12 cellular contexts compared by ENCODE assay signal in genomic region chr2:219246559-219246958, GRCh38. TPM values are rescaled to one million over a fixed set of nuclear protein-coding genes. Genes with fewer than 3 reads are reported as not detected.
DNase-seq lines count a peak whose midpoint lies in the region; ATAC-seq, FAIRE-seq and TF ChIP-seq lines count a peak whose summit lies in the region.
"Had no signal": no experiment of that assay in that cellular context is flagged by ENCODE, and none has a peak within 500 bp of the region (broad histone marks: within the 10 kb centered on the region; RNA-seq: fewer than 3 reads in every experiment).

No MANE protein-coding gene starts in this region.

- H3K36me3 Mint-ChIP-seq in brain (no peaks in the 10 kb centered on the region), natural killer cell (no peaks in the 10 kb centered on the region)

- FAIRE-seq in H54 (lab: Jason Lieb, UNC): no peak

- H4K20me1 ChIP-seq in KMS-11 (ENCODE audit: insufficient read depth): no peaks in the 10 kb centered on the region

- H4K5ac ChIP-seq in mesendoderm (ENCODE audit: low read length): no peak overlapping the region

- H3K4me3 ChIP-seq in AG04449 (ENCODE audit: low read depth, low read length): peak overlapping the region; percentile 6; the same call in 1 of the 2 replicates
- no peak overlapping the region for H3K4me3 ChIP-seq in KMS-11 (IDR thresholded peaks at IDR 0.05; ENCODE audit: insufficient read depth, low read depth, low read length)
- no peak overlapping the region for H3K4me3 ChIP-seq in BE2C (ENCODE audit: low read depth, low read length)
- H3K4me3 ChIP-seq in mesendoderm (ENCODE audit: low read length): no peak overlapping the region

- H3K27ac Mint-ChIP-seq in brain (peak overlapping the region in 3 of 5 experiments; percentile 70 to 94 (median 74)), natural killer cell (peak overlapping the region; percentile 86 to 98)

- no peak for DNase-seq in AG04449 (ENCODE audit: low read depth, low spot score)
- no peak for DNase-seq in natural killer cell
- no peak for DNase-seq in BE2C
- DNase-seq in mesendoderm: no peak
- DNase-seq in H54 (ENCODE audit: insufficient read length, low spot score): no peak
- DNase-seq: activated CD4-positive, CD25-positive, alpha-beta regulatory T cell treated with anti-CD3 and anti-CD28 coated beads, Interleukin-2, amount 50 U/mL, for 72 hours; hypothalamus had no signal

- H3K23ac ChIP-seq in mesendoderm (ENCODE audit: low read length): no peak overlapping the region

- H3K36me3 ChIP-seq in KMS-11 (ENCODE audit: insufficient read depth) (no peaks in the 10 kb centered on the region), BE2C (no peaks in the 10 kb centered on the region), mesendoderm (ENCODE audit: control insufficient read depth, insufficient read depth, low read length) (no peaks in the 10 kb centered on the region)

- peaks cover 19% of the 10 kb centered on the region for H3K27me3 Mint-ChIP-seq in brain
- H3K27me3 Mint-ChIP-seq in natural killer cell (ENCODE audit: low read depth in 2 of 2): no peaks in the 10 kb centered on the region

- peaks cover 7% of the 10 kb centered on the region for H3K79me1 ChIP-seq in mesendoderm (ENCODE audit: low read length)

- no peak overlapping the region for H2AFZ ChIP-seq in KMS-11 (ENCODE audit: low read depth)

- TF ChIP-seq POLR2A in H54 (IDR thresholded peaks at IDR 0.05; ENCODE audit: low read depth, low read length): no peak

- no peaks in the 10 kb centered on the region; the same call in 1 of the 2 replicates for H3K79me2 ChIP-seq in KMS-11 (ENCODE audit: insufficient read depth, low read depth)
- no peaks in the 10 kb centered on the region for H3K79me2 ChIP-seq in mesendoderm (ENCODE audit: control insufficient read depth, insufficient read depth, low read length)

- H4K8ac ChIP-seq in mesendoderm (ENCODE audit: low read depth, low read length): no peak overlapping the region

- no peak overlapping the region for H2BK5ac ChIP-seq in mesendoderm (ENCODE audit: low read length)

- H3K9ac ChIP-seq in KMS-11 (no peak overlapping the region), mesendoderm (ENCODE audit: low read length) (no peak overlapping the region)

- CTCF ChIA-PET in AG04449 (lab: Yijun Ruan, JAX): interaction anchor here (1.2 to 2.6 kb wide), 3 partner anchors 16 to 48 kb away, joined by 5 to 35 read pairs (median 19); partner anchors contain the start of gene ANKZF1

- no peak overlapping the region for H3K4ac ChIP-seq in mesendoderm (ENCODE audit: low read depth, low read length)

- TF ChIP-seq CTCF in AG04449 (IDR thresholded peaks at IDR 0.05; ENCODE audit: insufficient read depth, low read length, missing control alignments) (no peak), KMS-11 (conservative IDR thresholded peaks at IDR 0.05; ENCODE audit: low read depth, low read length) (no peak), brain (conservative IDR thresholded peaks at IDR 0.05) (no peak), natural killer cell (IDR thresholded peaks at IDR 0.05) (no peak), BE2C (IDR thresholded peaks at IDR 0.05; ENCODE audit: low read depth, low read length) (no peak)

- H3K4me1 ChIP-seq in KMS-11 (ENCODE audit: low read depth, poor library complexity, severe bottlenecking) (peaks cover 29% of the 10 kb centered on the region), BE2C (peaks cover 15% of the 10 kb centered on the region), mesendoderm (ENCODE audit: control insufficient read depth, low read depth, low read length) (peaks cover 2% of the 10 kb centered on the region)

- no peaks in the 10 kb centered on the region for H3K9me3 ChIP-seq in BE2C

- POLR2A ChIA-PET in AG04449 (lab: Yijun Ruan, JAX): no interaction called here

- H2BK15ac ChIP-seq in mesendoderm (replicated peaks; ENCODE audit: low read depth): no peak overlapping the region

- intact Hi-C loops in natural killer cell (cut with micrococcal nuclease): no loop called here

- H3K27me3 ChIP-seq in KMS-11 (ENCODE audit: insufficient read depth, low read depth) (no peaks in the 10 kb centered on the region), BE2C (no peaks in the 10 kb centered on the region), mesendoderm (ENCODE audit: insufficient read depth, low read length, poor library complexity) (no peaks in the 10 kb centered on the region)

- no CpG with 5 or more reads among the region's 10 CpGs for WGBS in mesendoderm (ENCODE audit: extremely low coverage, insufficient coverage, low lambda C conversion rate)

- no peaks in the 10 kb centered on the region for H3K9me3 Mint-ChIP-seq in brain
- H3K9me3 Mint-ChIP-seq in natural killer cell: no peaks in the 10 kb centered on the region

- H3K27ac ChIP-seq in KMS-11 (no peak overlapping the region), mesendoderm (ENCODE audit: low read depth, low read length) (no peak overlapping the region)

- H3K18ac ChIP-seq in mesendoderm (ENCODE audit: low read length): no peak overlapping the region

- no peak overlapping the region for H2BK120ac ChIP-seq in mesendoderm (ENCODE audit: low read depth, low read length)

- no peak overlapping the region for H3K56ac ChIP-seq in mesendoderm (ENCODE audit: low read length)

- peak overlapping the region; percentile 81; the same call in 1 of the 2 replicates for H3K4me2 ChIP-seq in KMS-11
- no peak overlapping the region for H3K4me2 ChIP-seq in mesendoderm (ENCODE audit: low read length)

- H3K4me1 Mint-ChIP-seq in brain (peaks cover 55% of the 10 kb centered on the region), natural killer cell (peaks cover 54 to 69% of the 10 kb centered on the region in 2 donors)

- H3K4me3 Mint-ChIP-seq in brain (peak overlapping the region; percentile 94 to 97 (median 95)), natural killer cell (peak overlapping the region; percentile 94)

- ATAC-seq in natural killer cell (no peak), GM21526 (IDR thresholded peaks at IDR 0.05; ENCODE audit: low FRiP score, unreplicated experiment) (no peak)

- H2AK5ac ChIP-seq in mesendoderm (ENCODE audit: low read length): no peak overlapping the region

RNA-seq across cellular contexts. Expression of gene STK16, which starts 1.3 kb away (rescaled TPM):
- 41.2 TPM for polyA plus RNA-seq in brain (ENCODE audit: insufficient read depth, low read depth, low replicate concordance)
- total RNA-seq in natural killer cell: 10 to 100 TPM; 28.7 to 32.5 (median 32.4) TPM
- polyA plus RNA-seq in BE2C (2012; ENCODE audit: insufficient read depth, insufficient read length, low read depth): 130 TPM
- 9.0 TPM for polyA plus RNA-seq in mesendoderm (2013, experiment 1 of 2)
- 8.8 TPM for polyA plus RNA-seq in mesendoderm (2013, experiment 2 of 2)

RNA-seq across cellular contexts. Expression of gene GLB1L, which starts 1.3 kb away (rescaled TPM):
- 5.5 TPM for polyA plus RNA-seq in brain (ENCODE audit: insufficient read depth, low read depth, low replicate concordance)
- 1 to 10 TPM; 4.3 to 7.7 (median 4.5) TPM for total RNA-seq in natural killer cell
- polyA plus RNA-seq in BE2C (2012; ENCODE audit: insufficient read depth, insufficient read length, low read depth): 9.1 TPM
- 1.7 TPM for polyA plus RNA-seq in mesendoderm (2013, experiment 1 of 2)
- 1.2 TPM for polyA plus RNA-seq in mesendoderm (2013, experiment 2 of 2)

RNA-seq across cellular contexts. Expression of gene TUBA4B, which starts 6.5 kb away (rescaled TPM):
- not detected for polyA plus RNA-seq in brain (ENCODE audit: insufficient read depth, low read depth, low replicate concordance)
- total RNA-seq in natural killer cell: not detected
- polyA plus RNA-seq in BE2C (2012; ENCODE audit: insufficient read depth, insufficient read length, low read depth): 0.37 TPM
- polyA plus RNA-seq in mesendoderm (2013, experiment 1 of 2): 0.06 TPM
- polyA plus RNA-seq in mesendoderm (2013, experiment 2 of 2): 0.03 TPM
- total RNA-seq: cardiac septum, LHCN-M2 had no signal

RNA-seq across cellular contexts. Expression of gene TUBA4A, which starts 7.2 kb away (rescaled TPM):
- polyA plus RNA-seq in brain (ENCODE audit: insufficient read depth, low read depth, low replicate concordance): 116 TPM
- total RNA-seq in natural killer cell: 100 to 1,000 TPM; 145 to 188 (median 146) TPM
- polyA plus RNA-seq in BE2C (2012; ENCODE audit: insufficient read depth, insufficient read length, low read depth): 24.7 TPM
- polyA plus RNA-seq in mesendoderm (2013, experiment 1 of 2): 126 TPM
- 132 TPM for polyA plus RNA-seq in mesendoderm (2013, experiment 2 of 2)

RNA-seq across cellular contexts. Expression of gene ANKZF1, which starts 17.0 kb away (rescaled TPM):
- 19.2 TPM for polyA plus RNA-seq in brain (ENCODE audit: insufficient read depth, low read depth, low replicate concordance)
- 100 to 1,000 TPM; 100 to 148 (median 117) TPM for total RNA-seq in natural killer cell
- polyA plus RNA-seq in BE2C (2012; ENCODE audit: insufficient read depth, insufficient read length, low read depth): 67.7 TPM
- 19.4 TPM for polyA plus RNA-seq in mesendoderm (2013, experiment 1 of 2)
- 19.2 TPM for polyA plus RNA-seq in mesendoderm (2013, experiment 2 of 2)
